In genomic region chr19:18173054-18173571, GRCh38 we compare ENCODE assay signal across 9 cellular contexts. TPM values are rescaled to one million over a fixed set of nuclear protein-coding genes. Genes with fewer than 3 reads are reported as not detected.
DNase-seq lines count a peak whose midpoint lies in the region; ATAC-seq, FAIRE-seq and TF ChIP-seq lines count a peak whose summit lies in the region.
"Had no signal": no experiment of that assay in that cellular context is flagged by ENCODE, and none has a peak within 500 bp of the region (broad histone marks: within the 10 kb centered on the region; RNA-seq: fewer than 3 reads in every experiment).

No MANE protein-coding gene starts in this region.

- H3K36me3 ChIP-seq in SK-N-MC (ENCODE audit: insufficient read depth, low read length) (peaks cover 4% of the 10 kb centered on the region; the same call in 1 of the 2 replicates), skeletal muscle satellite cell (ENCODE audit: insufficient read depth, low read length) (peaks cover 15% of the 10 kb centered on the region)

- FAIRE-seq in A549 (lab: Jason Lieb, UNC): no peak
- FAIRE-seq: colon had no signal

- H3K27me3 ChIP-seq in skeletal muscle satellite cell (ENCODE audit: control insufficient read depth, insufficient read depth, low read length): no peaks in the 10 kb centered on the region

- TF ChIP-seq POLR2A in A549 (IDR thresholded peaks at IDR 0.05; ENCODE audit: low read length): no peak

- no peak for TF ChIP-seq EP300 in A549 (IDR thresholded peaks at IDR 0.05)

- peak overlapping the region; percentile 99 for H3K4me2 ChIP-seq in A549
- H3K4me2 ChIP-seq in skeletal muscle satellite cell (ENCODE audit: low read length): peak overlapping the region; percentile 97

- H3K4me3 ChIP-seq in A549 (peak overlapping the region; percentile 62; the same call in 2 of the 3 replicates), SK-N-MC (peak overlapping the region; percentile 79), skeletal muscle satellite cell (ENCODE audit: low read length) (peak overlapping the region; percentile 77)

- POLR2A ChIA-PET in A549 (lab: Yijun Ruan, JAX): no interaction called here

- H3K9me3 ChIP-seq in A549 (no peaks in the 10 kb centered on the region), SK-N-MC (ENCODE audit: low read depth, low read length) (no peaks in the 10 kb centered on the region), skeletal muscle satellite cell (replicated peaks; ENCODE audit: low read length) (no peaks in the 10 kb centered on the region)

- DNase-seq in A549 (ENCODE audit: low read depth in 1 of 2, low spot score in 1 of 2) (no peak), SK-N-MC (ENCODE audit: low read depth, low spot score) (no peak), Right ventricle myocardium superior (peak; percentile 82), HuH-7.5 (ENCODE audit: low spot score) (no peak), LoVo (ENCODE audit: low spot score) (no peak)

- CTCF ChIA-PET in A549 (lab: Yijun Ruan, JAX): interaction anchor here (3.9 kb wide), 1 partner anchor 12 kb away, joined by 20 read pairs; no protein-coding TSS in a partner anchor

- H3K9ac ChIP-seq in SK-N-MC (ENCODE audit: insufficient read length) (no peak overlapping the region), skeletal muscle satellite cell (ENCODE audit: low read depth, low read length) (no peak overlapping the region)

- no peak for TF ChIP-seq RAD21 in A549 (conservative IDR thresholded peaks at IDR 0.05 in 1 of 2, IDR thresholded peaks at IDR 0.05 in 1 of 2)

- 58% methylated on average over 9 of the region's 18 CpGs for WGBS in A549 (ENCODE audit: missing lambda C conversion rate)

- ATAC-seq in A549: peak; percentile 33 to 48; a peak in 2 of 6 replicates
- ATAC-seq in GM21423 (IDR thresholded peaks at IDR 0.05; ENCODE audit: unreplicated experiment): peak; percentile 9
- peak; percentile 30 for ATAC-seq in Right ventricle myocardium superior (ENCODE audit: poor library complexity)
- ATAC-seq in HG02852 (IDR thresholded peaks at IDR 0.05; ENCODE audit: unreplicated experiment): no peak

- peaks cover 4% of the 10 kb centered on the region; the same call in 1 of the 3 replicates for H3K4me1 ChIP-seq in A549
- peaks cover 12% of the 10 kb centered on the region for H3K4me1 ChIP-seq in skeletal muscle satellite cell (ENCODE audit: control insufficient read depth, insufficient read depth, low read length)

- H3K27ac ChIP-seq in A549: peak overlapping the region; percentile 52 to 77; a peak in 5 of 6 replicates
- no peak overlapping the region for H3K27ac ChIP-seq in SK-N-MC

- TF ChIP-seq CTCF in A549 (IDR thresholded peaks at IDR 0.05): no peak

- intact Hi-C loops in Right ventricle myocardium superior (cut with DNase I): no loop called here

TF ChIP-seq in A549, 52 proteins besides CTCF, POLR2A, EP300 and RAD21:
- TF ChIP-seq MAFK (IDR thresholded peaks at IDR 0.05; ENCODE audit: partially characterized antibody) (no peak), JUNB (IDR thresholded peaks at IDR 0.05) (no peak), GATA3 (IDR thresholded peaks at IDR 0.05; ENCODE audit: borderline replicate concordance) (no peak), CHD4 (IDR thresholded peaks at IDR 0.05; ENCODE audit: borderline replicate concordance) (no peak), HEYL (CRISPR knock-in tag; IDR thresholded peaks at IDR 0.05) (no peak), HOXB5 (CRISPR knock-in tag; IDR thresholded peaks at IDR 0.05) (no peak), BCL3 (IDR thresholded peaks at IDR 0.05) (no peak), MAZ (IDR thresholded peaks at IDR 0.05; ENCODE audit: borderline replicate concordance, low read depth, low read length) (no peak), FOSB (CRISPR knock-in tag; IDR thresholded peaks at IDR 0.05) (no peak), RARB (CRISPR knock-in tag; IDR thresholded peaks at IDR 0.05) (no peak), RFX5 (IDR thresholded peaks at IDR 0.05) (no peak), TFCP2L1 (CRISPR knock-in tag; IDR thresholded peaks at IDR 0.05) (no peak), HMGXB4 (CRISPR knock-in tag; IDR thresholded peaks at IDR 0.05; ENCODE audit: borderline replicate concordance) (no peak), ZC3H11A (IDR thresholded peaks at IDR 0.05) (no peak), POLR2AphosphoS2 (conservative IDR thresholded peaks at IDR 0.05; ENCODE audit: low read length) (no peak), BHLHE40 (IDR thresholded peaks at IDR 0.05; ENCODE audit: low read depth, low read length) (no peak), HOXB13 (CRISPR knock-in tag; IDR thresholded peaks at IDR 0.05; ENCODE audit: low read depth) (no peak)
- TF ChIP-seq, protein P1, sequence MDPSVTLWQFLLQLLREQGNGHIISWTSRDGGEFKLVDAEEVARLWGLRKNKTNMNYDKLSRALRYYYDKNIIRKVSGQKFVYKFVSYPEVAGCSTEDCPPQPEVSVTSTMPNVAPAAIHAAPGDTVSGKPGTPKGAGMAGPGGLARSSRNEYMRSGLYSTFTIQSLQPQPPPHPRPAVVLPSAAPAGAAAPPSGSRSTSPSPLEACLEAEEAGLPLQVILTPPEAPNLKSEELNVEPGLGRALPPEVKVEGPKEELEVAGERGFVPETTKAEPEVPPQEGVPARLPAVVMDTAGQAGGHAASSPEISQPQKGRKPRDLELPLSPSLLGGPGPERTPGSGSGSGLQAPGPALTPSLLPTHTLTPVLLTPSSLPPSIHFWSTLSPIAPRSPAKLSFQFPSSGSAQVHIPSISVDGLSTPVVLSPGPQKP (IDR thresholded peaks at IDR 0.05; ENCODE audit: low read depth, low read length): no peak
TF ChIP-seq in A549: peak in this region for 0.

RNA-seq across cellular contexts. Expression of gene IFI30, which starts 0.5 kb away (rescaled TPM):
- polyA plus RNA-seq in A549 (2011; rRNA removed) (11.2 and 12.3 TPM in 2 replicates), A549 (2017; fragmentation: RNase III; extraction: RNeasy Plus Mini Kit Qiagen cat#74134 plus additional on column Dnase treatment) (13.5 to 19.8 TPM (median 16.8 TPM) in 3 replicates)
- 18.6 and 19.4 TPM in 2 replicates for polyA plus RNA-seq in A549 (2012; cell fraction: cytosol; rRNA removed)
- polyA plus RNA-seq in A549 (2012; cell fraction: nucleus; rRNA removed): 25.4 and 27.4 TPM in 2 replicates
- polyA minus RNA-seq in A549 (2011; rRNA and poly(A)+ RNA removed): 11.9 and 12.8 TPM in 2 replicates
- 23.1 TPM for total RNA-seq in Right ventricle myocardium superior
- total RNA-seq in skeletal muscle satellite cell (2012; rRNA removed): 72.0 and 80.6 TPM in 2 replicates

RNA-seq across cellular contexts. Expression of gene MPV17L2, which starts 19.9 kb away (rescaled TPM):
- polyA plus RNA-seq in A549 (2011; rRNA removed) (8.3 and 11.4 TPM in 2 replicates), A549 (2017; fragmentation: RNase III; extraction: RNeasy Plus Mini Kit Qiagen cat#74134 plus additional on column Dnase treatment) (12.2 to 13.9 TPM (median 12.3 TPM) in 3 replicates)
- polyA plus RNA-seq in A549 (2012; cell fraction: cytosol; rRNA removed): 21.3 and 27.1 TPM in 2 replicates
- polyA plus RNA-seq in A549 (2012; cell fraction: nucleus; rRNA removed): 11.6 and 15.3 TPM in 2 replicates
- 11.7 and 13.5 TPM in 2 replicates for polyA minus RNA-seq in A549 (2011; rRNA and poly(A)+ RNA removed)
- total RNA-seq in Right ventricle myocardium superior: 9.4 TPM
- total RNA-seq in skeletal muscle satellite cell (2012; rRNA removed): 9.9 and 12.9 TPM in 2 replicates

RNA-seq across cellular contexts. Expression of gene PIK3R2, which starts 20.1 kb away (rescaled TPM):
- 5.3 and 6.7 TPM in 2 replicates for polyA plus RNA-seq in A549 (2011; rRNA removed)
- 8.3 and 12.6 TPM in 2 replicates for polyA plus RNA-seq in A549 (2012; cell fraction: cytosol; rRNA removed)
- 13.9 and 20.4 TPM in 2 replicates for polyA plus RNA-seq in A549 (2012; cell fraction: nucleus; rRNA removed)
- polyA plus RNA-seq in A549 (2017; fragmentation: RNase III; extraction: RNeasy Plus Mini Kit Qiagen cat#74134 plus additional on column Dnase treatment): 8.3 to 12.4 TPM (median 9.3 TPM) in 3 replicates
- 4.8 and 7.7 TPM in 2 replicates for polyA minus RNA-seq in A549 (2011; rRNA and poly(A)+ RNA removed)
- total RNA-seq in Right ventricle myocardium superior: 20.8 TPM
- 19.8 and 22.5 TPM in 2 replicates for total RNA-seq in skeletal muscle satellite cell (2012; rRNA removed)

RNA-seq across cellular contexts. Expression of gene RAB3A, which starts 30.7 kb away (rescaled TPM):
- polyA plus RNA-seq in A549 (2011; rRNA removed): 0.39 and 1.0 TPM in 2 replicates
- polyA plus RNA-seq in A549 (2012; cell fraction: cytosol; rRNA removed): 1.8 and 2.2 TPM in 2 replicates
- polyA plus RNA-seq in A549 (2012; cell fraction: nucleus; rRNA removed): 1.5 and 2.9 TPM in 2 replicates
- 1.0 to 1.6 TPM (median 1.4 TPM) in 3 replicates for polyA plus RNA-seq in A549 (2017; fragmentation: RNase III; extraction: RNeasy Plus Mini Kit Qiagen cat#74134 plus additional on column Dnase treatment)
- polyA minus RNA-seq in A549 (2011; rRNA and poly(A)+ RNA removed): 4.0 and 4.3 TPM in 2 replicates
- total RNA-seq in Right ventricle myocardium superior: 26.7 TPM
- total RNA-seq in skeletal muscle satellite cell (2012; rRNA removed): 1.0 and 2.0 TPM in 2 replicates

RNA-seq across cellular contexts. Expression of gene PDE4C, which starts 53.1 kb away (rescaled TPM):
- polyA plus RNA-seq in A549 (2011; rRNA removed): 0.25 and 0.54 TPM in 2 replicates
- polyA plus RNA-seq in A549 (2012; cell fraction: cytosol; rRNA removed): 0.33 and 0.53 TPM in 2 replicates
- polyA plus RNA-seq in A549 (2012; cell fraction: nucleus; rRNA removed): 2.6 and 3.3 TPM in 2 replicates
- 0.34 to 0.65 TPM (median 0.55 TPM) in 3 replicates for polyA plus RNA-seq in A549 (2017; fragmentation: RNase III; extraction: RNeasy Plus Mini Kit Qiagen cat#74134 plus additional on column Dnase treatment)
- polyA minus RNA-seq in A549 (2011; rRNA and poly(A)+ RNA removed): 0.21 TPM in 1 of 2 replicates, not detected in the other
- 1.8 TPM for total RNA-seq in Right ventricle myocardium superior
- 0.44 and 2.0 TPM in 2 replicates for total RNA-seq in skeletal muscle satellite cell (2012; rRNA removed)
